In the genomic region with DNA sequence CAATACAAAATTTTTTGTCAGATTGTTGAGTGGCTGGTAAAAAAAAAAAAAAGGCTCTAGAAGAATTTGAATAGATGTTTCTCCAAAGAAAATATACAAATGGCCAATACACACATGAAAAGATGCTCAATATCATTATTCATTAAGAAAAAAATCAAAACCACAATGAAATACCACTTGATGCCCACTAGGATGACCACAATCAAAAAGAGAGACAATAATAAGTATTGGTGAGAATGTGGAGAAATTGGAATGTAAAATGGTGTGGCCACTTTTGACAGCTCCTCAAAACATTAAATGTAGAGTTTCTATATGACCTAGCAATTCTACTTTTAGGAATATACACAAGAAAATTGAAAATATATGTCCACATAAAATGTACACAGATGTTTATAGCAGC, we compare ENCODE assay signal across 28 cellular contexts.
"Had no signal": no experiment of that assay in that cellular context is flagged by ENCODE, and none has a peak within 500 bp of the region (broad histone marks: within the 10 kb centered on the region; RNA-seq: fewer than 3 reads in every experiment).

No MANE protein-coding gene starts in this region.

- H3K4me1 ChIP-seq: left lung, lower lobe of right lung, right lobe of liver, uterus had no signal

- DNase-seq: activated CD4-positive, alpha-beta memory T cell treated with anti-CD3 and anti-CD28 coated beads, Interleukin-2, amount 10 ng/mL, durations not matched to agents 7 days and 5 days; activated CD4-positive, alpha-beta T cell treated with anti-CD3 and anti-CD28 coated beads for 1 hour; activated CD4-positive, alpha-beta T cell treated with anti-CD3 and anti-CD28 coated beads, Interleukin-2, amount 10 ng/mL, durations not matched to agents 7 days and 5 days; activated CD8-positive, alpha-beta memory T cell treated with anti-CD3 and anti-CD28 coated beads, Interleukin-2, amount 50 U/mL, for 48 hours; activated gamma-delta T cell treated with Interleukin-2 at 50 U/mL for 16 hours; activated naive CD4-positive, alpha-beta T cell treated with anti-CD3 and anti-CD28 coated beads, Interleukin-2, amount 50 U/mL, for 16 hours; activated T-cell treated with anti-CD3 and anti-CD28 coated beads, Interleukin-2, amount 50 U/mL, for 24 hours; amniotic stem cell; dermis blood vessel endothelial cell; effector CD4-positive, alpha-beta T cell; heart right ventricle; kidney glomerular epithelial cell; left lung; lower lobe of right lung; mesendoderm; right lobe of liver; stimulated activated CD4-positive, alpha-beta T cell treated with anti-CD3 and anti-CD28 coated beads, Interleukin-12 subunit alpha, Interleukin-12 subunit beta, amount 100 ng/mL, for 4 hours; stimulated activated CD4-positive, alpha-beta T cell treated with anti-CD3 and anti-CD28 coated beads, Interleukin-4, amount 100 ng/mL, for 1 hour; T-helper 17 cell; T1000; trophoblast cell; uterus had no signal

- H3K27ac ChIP-seq: foreskin keratinocyte, heart right ventricle, left lung, lower lobe of right lung, neutrophil, right lobe of liver, skin epidermis, thoracic aorta, uterus had no signal

- H3K36me3 ChIP-seq: left lung, lower lobe of right lung, neutrophil, right lobe of liver, thoracic aorta, uterus had no signal

- H3K9me3 ChIP-seq: heart right ventricle, left lung, lower lobe of right lung, neutrophil, right lobe of liver, thoracic aorta, uterus had no signal

- H3K4me3 ChIP-seq: heart right ventricle, left lung, lower lobe of right lung, right lobe of liver, skin epidermis, thoracic aorta, uterus had no signal

- H3K27me3 ChIP-seq: foreskin keratinocyte, heart right ventricle, left lung, neutrophil, right lobe of liver, uterus had no signal

- FAIRE-seq: colon, endometrium had no signal
